1 cellular context compared by ENCODE assay signal in genomic region chr1:44318097-44319088, GRCh38.
TF ChIP-seq lines count a peak whose summit lies in the region.

No MANE protein-coding gene starts in this region.

TF ChIP-seq in K562, 482 proteins besides CTCF, POLR2A, EP300 and RAD21 (continued from another document):
- TF ChIP-seq CREBBP (IDR thresholded peaks at IDR 0.05; ENCODE audit: low read depth, low read length), result no peak
- TF ChIP-seq ZFP36 (IDR thresholded peaks at IDR 0.05; ENCODE audit: low read depth, low read length, partially characterized antibody), result no peak
- TF ChIP-seq ELF2 (CRISPR knock-in tag; IDR thresholded peaks at IDR 0.05), result no peak
- TF ChIP-seq GTF2E2 (tag; IDR thresholded peaks at IDR 0.05), result no peak
- TF ChIP-seq HMGXB4 (CRISPR knock-in tag; IDR thresholded peaks at IDR 0.05), result no peak
- TF ChIP-seq ZKSCAN1 (IDR thresholded peaks at IDR 0.05; ENCODE audit: low read depth, low read length), result no peak
- TF ChIP-seq HMGN3 (IDR thresholded peaks at IDR 0.05; ENCODE audit: borderline replicate concordance, extremely low read depth, insufficient read length, low read depth, low read length), result no peak
- no peak for TF ChIP-seq TEAD2 (tag; IDR thresholded peaks at IDR 0.05)
- 0 out of 2 replicates have a peak, but pooled peaks have one; percentile 17 for TF ChIP-seq TEAD4 (IDR thresholded peaks at IDR 0.05; ENCODE audit: low read length)
- TF ChIP-seq TEAD4 (CRISPR knock-in tag; IDR thresholded peaks at IDR 0.05; ENCODE audit: borderline replicate concordance), result no peak
- 0 out of 4 replicates have a peak, but pooled peaks of 1 of the 2 experiments have one; percentile 38 for TF ChIP-seq MAZ (CRISPR knock-in tag; conservative IDR thresholded peaks at IDR 0.05 in 1 of 2, IDR thresholded peaks at IDR 0.05 in 1 of 2)
- TF ChIP-seq SMC3 (conservative IDR thresholded peaks at IDR 0.05; ENCODE audit: insufficient read depth, low read depth, low read length), result peak; percentile 78
- no peak for TF ChIP-seq MAFG (tag; conservative IDR thresholded peaks at IDR 0.05)
- TF ChIP-seq SPI1 (IDR thresholded peaks at IDR 0.05; ENCODE audit: borderline replicate concordance, low read depth, low read length), result 0 out of 2 replicates have a peak, but pooled peaks have one; percentile 32
- TF ChIP-seq ATF3 (IDR thresholded peaks at IDR 0.05), result no peak
- TF ChIP-seq ATF3 (CRISPR knock-in tag; conservative IDR thresholded peaks at IDR 0.05), result 0 out of 2 replicates have a peak, but pooled peaks have one; percentile 28
- TF ChIP-seq XRCC4 (IDR thresholded peaks at IDR 0.05; ENCODE audit: extremely low read depth, insufficient read depth, insufficient read length), result no peak
- TF ChIP-seq UBTF (IDR thresholded peaks at IDR 0.05; ENCODE audit: borderline replicate concordance in 1 of 2, low read depth in 2 of 2, low read length in 2 of 2), result 0 out of 4 replicates have a peak, but pooled peaks of 1 of the 2 experiments have one; percentile 42
- no peak for TF ChIP-seq CREB3L1 (IDR thresholded peaks at IDR 0.05; ENCODE audit: borderline replicate concordance, low read depth)
- no peak for TF ChIP-seq HNRNPL (IDR thresholded peaks at IDR 0.05; ENCODE audit: low read depth, low read length)
- peak; percentile 64; the same call in 1 of the 2 replicates for TF ChIP-seq TARDBP (IDR thresholded peaks at IDR 0.05)
- no peak for TF ChIP-seq EZH2 (IDR thresholded peaks at IDR 0.05; ENCODE audit: borderline replicate concordance, low read depth, low read length)
- no peak for TF ChIP-seq PATZ1 (CRISPR knock-in tag; IDR thresholded peaks at IDR 0.05; ENCODE audit: borderline replicate concordance)
- 0 out of 2 replicates have a peak, but pooled peaks have one; percentile 50 for TF ChIP-seq ZC3H11A (IDR thresholded peaks at IDR 0.05; ENCODE audit: low read depth, low read length)
- no peak for TF ChIP-seq POLR2AphosphoS2 (IDR thresholded peaks at IDR 0.05; ENCODE audit: low read length)
- no peak for TF ChIP-seq DMBX1 (CRISPR knock-in tag; IDR thresholded peaks at IDR 0.05; ENCODE audit: borderline replicate concordance)
- TF ChIP-seq CCAR2 (IDR thresholded peaks at IDR 0.05; ENCODE audit: low read depth, low read length), result no peak
- no peak for TF ChIP-seq CBX8 (IDR thresholded peaks at IDR 0.05; ENCODE audit: borderline replicate concordance, extremely low read depth, low read depth, low read length, poor library complexity, severe bottlenecking)
- TF ChIP-seq RBM25 (IDR thresholded peaks at IDR 0.05; ENCODE audit: low read depth, low read length, severe bottlenecking), result no peak
- TF ChIP-seq IRF2 (CRISPR knock-in tag; IDR thresholded peaks at IDR 0.05), result no peak
- TF ChIP-seq TAF15 (IDR thresholded peaks at IDR 0.05; ENCODE audit: low read depth, low read length), result no peak
- TF ChIP-seq KDM1A (IDR thresholded peaks at IDR 0.05), result no peak
- TF ChIP-seq ETV1 (tag; conservative IDR thresholded peaks at IDR 0.05; ENCODE audit: low read depth), result no peak
- no peak for TF ChIP-seq ZBTB2 (IDR thresholded peaks at IDR 0.05)
- no peak for TF ChIP-seq NCOA4 (IDR thresholded peaks at IDR 0.05; ENCODE audit: partially characterized antibody)
- TF ChIP-seq REST (CRISPR knock-in tag; IDR thresholded peaks at IDR 0.05; ENCODE audit: low read depth), result no peak
- no peak for TF ChIP-seq ZNF274 (IDR thresholded peaks at IDR 0.05; ENCODE audit: borderline replicate concordance, low read depth, low read length)
- no peak for TF ChIP-seq FOXP4 (CRISPR knock-in tag; IDR thresholded peaks at IDR 0.05; ENCODE audit: borderline replicate concordance)
- TF ChIP-seq GTF2F1 (IDR thresholded peaks at IDR 0.05; ENCODE audit: low read depth, low read length), result no peak
- no peak for TF ChIP-seq NKRF (IDR thresholded peaks at IDR 0.05; ENCODE audit: borderline replicate concordance)
- TF ChIP-seq BDP1 (IDR thresholded peaks at IDR 0.05; ENCODE audit: insufficient read depth, insufficient read length), result no peak
- TF ChIP-seq RCOR1 (IDR thresholded peaks at IDR 0.05; ENCODE audit: borderline replicate concordance in 1 of 2, low read depth in 2 of 2, low read length in 2 of 2), result peak in 1 of 2 experiments; percentile 7; a peak in 1 of 4 replicates
- no peak for TF ChIP-seq ZNF780A (CRISPR knock-in tag; IDR thresholded peaks at IDR 0.05)
- no peak for TF ChIP-seq EGR1 (conservative IDR thresholded peaks at IDR 0.05)
- TF ChIP-seq ZNF217 (CRISPR knock-in tag; IDR thresholded peaks at IDR 0.05), result no peak
